1 cellular context compared by ENCODE assay signal in the genomic region with DNA sequence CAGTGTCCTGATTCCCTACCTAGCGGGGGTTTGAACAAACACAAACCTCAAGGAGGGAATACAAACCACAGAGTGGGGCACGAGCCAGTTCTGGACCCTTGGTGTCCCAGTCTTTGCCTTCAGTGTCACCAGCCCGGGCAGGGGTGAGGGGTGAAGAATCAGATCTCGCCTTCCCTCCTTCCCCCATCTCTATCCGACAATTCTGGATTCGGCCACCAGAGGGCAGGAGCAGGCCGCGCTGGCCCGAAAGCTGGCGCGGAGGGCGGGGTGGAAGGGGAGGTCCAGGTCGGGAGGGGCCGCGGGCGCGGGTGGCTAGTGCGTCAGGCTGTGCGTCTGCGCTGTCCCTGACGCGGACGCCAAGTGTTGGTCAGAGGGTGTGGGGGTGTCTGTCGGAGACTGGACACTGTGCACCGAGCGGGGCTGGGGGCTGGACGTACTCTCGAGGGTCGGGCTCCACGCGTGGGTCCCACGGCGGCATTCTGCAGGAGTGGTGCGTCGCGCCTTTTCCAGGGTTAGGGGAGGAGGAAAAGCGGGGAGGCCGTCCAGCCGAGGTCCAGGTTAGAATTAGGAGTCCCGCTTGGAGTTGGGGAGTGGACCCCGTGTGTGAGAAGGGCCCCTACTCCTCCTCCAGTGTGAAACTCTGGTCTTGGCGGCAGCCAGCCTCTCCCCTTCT.
TF ChIP-seq lines count a peak whose summit lies in the region.

No MANE protein-coding gene starts in this region.

TF ChIP-seq in HEK293, 187 proteins besides CTCF, POLR2A, EP300 and RAD21 (continued from another document):
- peak; percentile 16; the same call in 1 of the 2 replicates for TF ChIP-seq SP2 (tag by site-specific recombination; IDR thresholded peaks at IDR 0.05)
- TF ChIP-seq ZNF302 (tag by site-specific recombination; IDR thresholded peaks at IDR 0.05; ENCODE audit: low read depth), result no peak
- no peak for TF ChIP-seq ZSCAN16 (tag by site-specific recombination; IDR thresholded peaks at IDR 0.05)
- TF ChIP-seq, protein P1, sequence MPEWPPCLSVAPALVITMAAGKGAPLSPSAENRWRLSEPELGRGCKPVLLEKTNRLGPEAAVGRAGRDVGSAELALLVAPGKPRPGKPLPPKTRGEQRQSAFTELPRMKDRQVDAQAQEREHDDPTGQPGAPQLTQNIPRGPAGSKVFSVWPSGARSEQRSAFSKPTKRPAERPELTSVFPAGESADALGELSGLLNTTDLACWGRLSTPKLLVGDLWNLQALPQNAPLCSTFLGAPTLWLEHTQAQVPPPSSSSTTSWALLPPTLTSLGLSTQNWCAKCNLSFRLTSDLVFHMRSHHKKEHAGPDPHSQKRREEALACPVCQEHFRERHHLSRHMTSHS (tag by site-specific recombination; IDR thresholded peaks at IDR 0.05), result no peak
- no peak for TF ChIP-seq FEZF1 (tag by site-specific recombination; IDR thresholded peaks at IDR 0.05)
- TF ChIP-seq SCRT2 (tag by site-specific recombination; IDR thresholded peaks at IDR 0.05), result no peak
- TF ChIP-seq ZBTB21 (tag by site-specific recombination; IDR thresholded peaks at IDR 0.05), result 0 out of 2 replicates have a peak, but pooled peaks have one; percentile 19
- peak; percentile 65 for TF ChIP-seq ZNF629 (tag by site-specific recombination; IDR thresholded peaks at IDR 0.05)
- TF ChIP-seq, protein P2, sequence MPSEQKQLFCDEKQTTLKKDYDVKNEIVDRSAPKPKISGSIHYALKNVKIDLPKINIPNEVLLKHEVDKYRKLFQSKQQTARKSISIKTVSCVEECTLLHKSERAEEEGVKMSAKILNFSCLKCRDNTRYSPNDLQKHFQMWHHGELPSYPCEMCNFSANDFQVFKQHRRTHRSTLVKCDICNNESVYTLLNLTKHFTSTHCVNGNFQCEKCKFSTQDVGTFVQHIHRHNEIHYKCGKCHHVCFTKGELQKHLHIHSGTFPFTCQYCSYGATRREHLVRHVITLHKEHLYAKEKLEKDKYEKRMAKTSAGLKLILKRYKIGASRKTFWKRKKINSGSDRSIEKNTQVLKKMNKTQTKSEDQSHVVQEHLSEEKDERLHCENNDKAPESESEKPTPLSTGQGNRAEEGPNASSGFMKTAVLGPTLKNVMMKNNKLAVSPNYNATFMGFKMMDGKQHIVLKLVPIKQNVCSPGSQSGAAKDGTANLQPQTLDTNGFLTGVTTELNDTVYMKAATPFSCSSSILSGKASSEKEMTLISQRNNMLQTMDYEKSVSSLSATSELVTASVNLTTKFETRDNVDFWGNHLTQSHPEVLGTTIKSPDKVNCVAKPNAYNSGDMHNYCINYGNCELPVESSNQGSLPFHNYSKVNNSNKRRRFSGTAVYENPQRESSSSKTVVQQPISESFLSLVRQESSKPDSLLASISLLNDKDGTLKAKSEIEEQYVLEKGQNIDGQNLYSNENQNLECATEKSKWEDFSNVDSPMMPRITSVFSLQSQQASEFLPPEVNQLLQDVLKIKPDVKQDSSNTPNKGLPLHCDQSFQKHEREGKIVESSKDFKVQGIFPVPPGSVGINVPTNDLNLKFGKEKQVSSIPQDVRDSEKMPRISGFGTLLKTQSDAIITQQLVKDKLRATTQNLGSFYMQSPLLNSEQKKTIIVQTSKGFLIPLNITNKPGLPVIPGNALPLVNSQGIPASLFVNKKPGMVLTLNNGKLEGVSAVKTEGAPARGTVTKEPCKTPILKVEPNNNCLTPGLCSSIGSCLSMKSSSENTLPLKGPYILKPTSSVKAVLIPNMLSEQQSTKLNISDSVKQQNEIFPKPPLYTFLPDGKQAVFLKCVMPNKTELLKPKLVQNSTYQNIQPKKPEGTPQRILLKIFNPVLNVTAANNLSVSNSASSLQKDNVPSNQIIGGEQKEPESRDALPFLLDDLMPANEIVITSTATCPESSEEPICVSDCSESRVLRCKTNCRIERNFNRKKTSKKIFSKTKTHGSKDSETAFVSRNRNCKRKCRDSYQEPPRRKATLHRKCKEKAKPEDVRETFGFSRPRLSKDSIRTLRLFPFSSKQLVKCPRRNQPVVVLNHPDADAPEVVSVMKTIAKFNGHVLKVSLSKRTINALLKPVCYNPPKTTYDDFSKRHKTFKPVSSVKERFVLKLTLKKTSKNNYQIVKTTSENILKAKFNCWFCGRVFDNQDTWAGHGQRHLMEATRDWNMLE (tag by site-specific recombination; conservative IDR thresholded peaks at IDR 0.05; ENCODE audit: low read depth), result no peak
- TF ChIP-seq ZNF785 (tag by site-specific recombination; IDR thresholded peaks at IDR 0.05), result no peak
- TF ChIP-seq HOXA7 (CRISPR knock-in tag; IDR thresholded peaks at IDR 0.05; ENCODE audit: borderline replicate concordance), result no peak
- TF ChIP-seq, protein P3, sequence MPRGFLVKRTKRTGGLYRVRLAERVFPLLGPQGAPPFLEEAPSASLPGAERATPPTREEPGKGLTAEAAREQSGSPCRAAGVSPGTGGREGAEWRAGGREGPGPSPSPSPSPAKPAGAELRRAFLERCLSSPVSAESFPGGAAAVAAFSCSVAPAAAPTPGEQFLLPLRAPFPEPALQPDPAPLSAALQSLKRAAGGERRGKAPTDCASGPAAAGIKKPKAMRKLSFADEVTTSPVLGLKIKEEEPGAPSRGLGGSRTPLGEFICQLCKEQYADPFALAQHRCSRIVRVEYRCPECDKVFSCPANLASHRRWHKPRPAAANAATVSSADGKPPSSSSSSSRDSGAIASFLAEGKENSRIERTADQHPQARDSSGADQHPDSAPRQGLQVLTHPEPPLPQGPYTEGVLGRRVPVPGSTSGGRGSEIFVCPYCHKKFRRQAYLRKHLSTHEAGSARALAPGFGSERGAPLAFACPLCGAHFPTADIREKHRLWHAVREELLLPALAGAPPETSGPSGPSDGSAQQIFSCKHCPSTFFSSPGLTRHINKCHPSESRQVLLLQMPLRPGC (tag by site-specific recombination; IDR thresholded peaks at IDR 0.05), result no peak
- TF ChIP-seq YY2 (tag by site-specific recombination; IDR thresholded peaks at IDR 0.05), result no peak
- TF ChIP-seq ZBTB17 (tag by site-specific recombination; IDR thresholded peaks at IDR 0.05), result no peak
- TF ChIP-seq ZBTB48 (tag by site-specific recombination; IDR thresholded peaks at IDR 0.05), result peak; percentile 27; the same call in 1 of the 2 replicates
- no peak for TF ChIP-seq ZFP3 (tag by site-specific recombination; IDR thresholded peaks at IDR 0.05; ENCODE audit: low read depth)
- peak; percentile 55 for TF ChIP-seq KLF1 (tag by site-specific recombination; IDR thresholded peaks at IDR 0.05)
- 0 out of 2 replicates have a peak, but pooled peaks have one; percentile 30 for TF ChIP-seq WT1 (tag by site-specific recombination; IDR thresholded peaks at IDR 0.05)
- TF ChIP-seq, protein P4, sequence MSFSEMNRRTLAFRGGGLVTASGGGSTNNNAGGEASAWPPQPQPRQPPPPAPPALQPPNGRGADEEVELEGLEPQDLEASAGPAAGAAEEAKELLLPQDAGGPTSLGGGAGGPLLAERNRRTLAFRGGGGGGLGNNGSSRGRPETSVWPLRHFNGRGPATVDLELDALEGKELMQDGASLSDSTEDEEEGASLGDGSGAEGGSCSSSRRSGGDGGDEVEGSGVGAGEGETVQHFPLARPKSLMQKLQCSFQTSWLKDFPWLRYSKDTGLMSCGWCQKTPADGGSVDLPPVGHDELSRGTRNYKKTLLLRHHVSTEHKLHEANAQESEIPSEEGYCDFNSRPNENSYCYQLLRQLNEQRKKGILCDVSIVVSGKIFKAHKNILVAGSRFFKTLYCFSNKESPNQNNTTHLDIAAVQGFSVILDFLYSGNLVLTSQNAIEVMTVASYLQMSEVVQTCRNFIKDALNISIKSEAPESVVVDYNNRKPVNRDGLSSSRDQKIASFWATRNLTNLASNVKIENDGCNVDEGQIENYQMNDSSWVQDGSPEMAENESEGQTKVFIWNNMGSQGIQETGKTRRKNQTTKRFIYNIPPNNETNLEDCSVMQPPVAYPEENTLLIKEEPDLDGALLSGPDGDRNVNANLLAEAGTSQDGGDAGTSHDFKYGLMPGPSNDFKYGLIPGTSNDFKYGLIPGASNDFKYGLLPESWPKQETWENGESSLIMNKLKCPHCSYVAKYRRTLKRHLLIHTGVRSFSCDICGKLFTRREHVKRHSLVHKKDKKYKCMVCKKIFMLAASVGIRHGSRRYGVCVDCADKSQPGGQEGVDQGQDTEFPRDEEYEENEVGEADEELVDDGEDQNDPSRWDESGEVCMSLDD (tag by site-specific recombination; IDR thresholded peaks at IDR 0.05), result no peak
- TF ChIP-seq, protein P5, sequence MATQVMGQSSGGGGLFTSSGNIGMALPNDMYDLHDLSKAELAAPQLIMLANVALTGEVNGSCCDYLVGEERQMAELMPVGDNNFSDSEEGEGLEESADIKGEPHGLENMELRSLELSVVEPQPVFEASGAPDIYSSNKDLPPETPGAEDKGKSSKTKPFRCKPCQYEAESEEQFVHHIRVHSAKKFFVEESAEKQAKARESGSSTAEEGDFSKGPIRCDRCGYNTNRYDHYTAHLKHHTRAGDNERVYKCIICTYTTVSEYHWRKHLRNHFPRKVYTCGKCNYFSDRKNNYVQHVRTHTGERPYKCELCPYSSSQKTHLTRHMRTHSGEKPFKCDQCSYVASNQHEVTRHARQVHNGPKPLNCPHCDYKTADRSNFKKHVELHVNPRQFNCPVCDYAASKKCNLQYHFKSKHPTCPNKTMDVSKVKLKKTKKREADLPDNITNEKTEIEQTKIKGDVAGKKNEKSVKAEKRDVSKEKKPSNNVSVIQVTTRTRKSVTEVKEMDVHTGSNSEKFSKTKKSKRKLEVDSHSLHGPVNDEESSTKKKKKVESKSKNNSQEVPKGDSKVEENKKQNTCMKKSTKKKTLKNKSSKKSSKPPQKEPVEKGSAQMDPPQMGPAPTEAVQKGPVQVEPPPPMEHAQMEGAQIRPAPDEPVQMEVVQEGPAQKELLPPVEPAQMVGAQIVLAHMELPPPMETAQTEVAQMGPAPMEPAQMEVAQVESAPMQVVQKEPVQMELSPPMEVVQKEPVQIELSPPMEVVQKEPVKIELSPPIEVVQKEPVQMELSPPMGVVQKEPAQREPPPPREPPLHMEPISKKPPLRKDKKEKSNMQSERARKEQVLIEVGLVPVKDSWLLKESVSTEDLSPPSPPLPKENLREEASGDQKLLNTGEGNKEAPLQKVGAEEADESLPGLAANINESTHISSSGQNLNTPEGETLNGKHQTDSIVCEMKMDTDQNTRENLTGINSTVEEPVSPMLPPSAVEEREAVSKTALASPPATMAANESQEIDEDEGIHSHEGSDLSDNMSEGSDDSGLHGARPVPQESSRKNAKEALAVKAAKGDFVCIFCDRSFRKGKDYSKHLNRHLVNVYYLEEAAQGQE (tag by site-specific recombination; IDR thresholded peaks at IDR 0.05), result 0 out of 2 replicates have a peak, but pooled peaks have one; percentile 19
- TF ChIP-seq ZNF2 (tag by site-specific recombination; IDR thresholded peaks at IDR 0.05), result no peak
- TF ChIP-seq, protein P6, sequence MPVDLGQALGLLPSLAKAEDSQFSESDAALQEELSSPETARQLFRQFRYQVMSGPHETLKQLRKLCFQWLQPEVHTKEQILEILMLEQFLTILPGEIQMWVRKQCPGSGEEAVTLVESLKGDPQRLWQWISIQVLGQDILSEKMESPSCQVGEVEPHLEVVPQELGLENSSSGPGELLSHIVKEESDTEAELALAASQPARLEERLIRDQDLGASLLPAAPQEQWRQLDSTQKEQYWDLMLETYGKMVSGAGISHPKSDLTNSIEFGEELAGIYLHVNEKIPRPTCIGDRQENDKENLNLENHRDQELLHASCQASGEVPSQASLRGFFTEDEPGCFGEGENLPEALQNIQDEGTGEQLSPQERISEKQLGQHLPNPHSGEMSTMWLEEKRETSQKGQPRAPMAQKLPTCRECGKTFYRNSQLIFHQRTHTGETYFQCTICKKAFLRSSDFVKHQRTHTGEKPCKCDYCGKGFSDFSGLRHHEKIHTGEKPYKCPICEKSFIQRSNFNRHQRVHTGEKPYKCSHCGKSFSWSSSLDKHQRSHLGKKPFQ (tag by site-specific recombination; IDR thresholded peaks at IDR 0.05), result no peak
- no peak for TF ChIP-seq ZNF621 (tag by site-specific recombination; IDR thresholded peaks at IDR 0.05)
- TF ChIP-seq ZNF391 (tag by site-specific recombination; IDR thresholded peaks at IDR 0.05; ENCODE audit: borderline replicate concordance, low read depth), result no peak
- TF ChIP-seq, protein P7, sequence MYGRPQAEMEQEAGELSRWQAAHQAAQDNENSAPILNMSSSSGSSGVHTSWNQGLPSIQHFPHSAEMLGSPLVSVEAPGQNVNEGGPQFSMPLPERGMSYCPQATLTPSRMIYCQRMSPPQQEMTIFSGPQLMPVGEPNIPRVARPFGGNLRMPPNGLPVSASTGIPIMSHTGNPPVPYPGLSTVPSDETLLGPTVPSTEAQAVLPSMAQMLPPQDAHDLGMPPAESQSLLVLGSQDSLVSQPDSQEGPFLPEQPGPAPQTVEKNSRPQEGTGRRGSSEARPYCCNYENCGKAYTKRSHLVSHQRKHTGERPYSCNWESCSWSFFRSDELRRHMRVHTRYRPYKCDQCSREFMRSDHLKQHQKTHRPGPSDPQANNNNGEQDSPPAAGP (tag by site-specific recombination; IDR thresholded peaks at IDR 0.05), result 0 out of 2 replicates have a peak, but pooled peaks have one; percentile 16
- no peak for TF ChIP-seq ZNF138 (tag by site-specific recombination; IDR thresholded peaks at IDR 0.05; ENCODE audit: borderline replicate concordance)
- TF ChIP-seq ZIC2 (tag by site-specific recombination; IDR thresholded peaks at IDR 0.05), result no peak
